ENCODE assay signal across 1 cellular context in the genomic region with DNA sequence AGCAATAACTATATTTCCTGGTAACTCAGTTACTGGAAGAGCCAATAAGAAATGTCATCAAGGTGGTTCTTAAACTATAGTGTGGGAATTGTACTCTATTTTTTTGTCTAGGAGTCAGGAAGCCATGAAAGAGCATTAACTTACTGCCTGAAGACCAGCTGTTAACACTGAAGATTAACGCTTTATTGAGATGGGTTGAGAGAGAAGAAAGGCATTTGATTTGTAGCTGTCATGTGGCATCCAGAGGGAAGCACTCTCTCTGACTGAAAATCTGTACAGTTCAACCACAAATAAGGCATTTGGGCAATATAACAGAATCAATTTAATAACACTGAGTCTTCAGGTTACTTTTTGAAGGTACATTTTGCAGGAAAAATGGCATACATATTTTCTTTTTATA.
TF ChIP-seq lines count a peak whose summit lies in the region.

No MANE protein-coding gene starts in this region.

TF ChIP-seq in SK-N-SH treated with all-trans-retinoic acid at 6 μM for 48 hours, 23 proteins besides CTCF, POLR2A, EP300 and RAD21 (continued from another document):
- TF ChIP-seq, protein P1, sequence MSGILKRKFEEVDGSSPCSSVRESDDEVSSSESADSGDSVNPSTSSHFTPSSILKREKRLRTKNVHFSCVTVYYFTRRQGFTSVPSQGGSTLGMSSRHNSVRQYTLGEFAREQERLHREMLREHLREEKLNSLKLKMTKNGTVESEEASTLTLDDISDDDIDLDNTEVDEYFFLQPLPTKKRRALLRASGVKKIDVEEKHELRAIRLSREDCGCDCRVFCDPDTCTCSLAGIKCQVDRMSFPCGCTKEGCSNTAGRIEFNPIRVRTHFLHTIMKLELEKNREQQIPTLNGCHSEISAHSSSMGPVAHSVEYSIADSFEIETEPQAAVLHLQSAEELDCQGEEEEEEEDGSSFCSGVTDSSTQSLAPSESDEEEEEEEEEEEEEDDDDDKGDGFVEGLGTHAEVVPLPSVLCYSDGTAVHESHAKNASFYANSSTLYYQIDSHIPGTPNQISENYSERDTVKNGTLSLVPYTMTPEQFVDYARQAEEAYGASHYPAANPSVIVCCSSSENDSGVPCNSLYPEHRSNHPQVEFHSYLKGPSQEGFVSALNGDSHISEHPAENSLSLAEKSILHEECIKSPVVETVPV (CRISPR knock-in tag; IDR thresholded peaks at IDR 0.05): no peak
- TF ChIP-seq ZFP3 (CRISPR knock-in tag; IDR thresholded peaks at IDR 0.05) (no peak), TSHZ2 (CRISPR knock-in tag; IDR thresholded peaks at IDR 0.05) (no peak), POU6F1 (CRISPR knock-in tag; IDR thresholded peaks at IDR 0.05; ENCODE audit: borderline replicate concordance, low read depth) (no peak)
